28 cellular contexts compared by ENCODE assay signal in the genomic region with DNA sequence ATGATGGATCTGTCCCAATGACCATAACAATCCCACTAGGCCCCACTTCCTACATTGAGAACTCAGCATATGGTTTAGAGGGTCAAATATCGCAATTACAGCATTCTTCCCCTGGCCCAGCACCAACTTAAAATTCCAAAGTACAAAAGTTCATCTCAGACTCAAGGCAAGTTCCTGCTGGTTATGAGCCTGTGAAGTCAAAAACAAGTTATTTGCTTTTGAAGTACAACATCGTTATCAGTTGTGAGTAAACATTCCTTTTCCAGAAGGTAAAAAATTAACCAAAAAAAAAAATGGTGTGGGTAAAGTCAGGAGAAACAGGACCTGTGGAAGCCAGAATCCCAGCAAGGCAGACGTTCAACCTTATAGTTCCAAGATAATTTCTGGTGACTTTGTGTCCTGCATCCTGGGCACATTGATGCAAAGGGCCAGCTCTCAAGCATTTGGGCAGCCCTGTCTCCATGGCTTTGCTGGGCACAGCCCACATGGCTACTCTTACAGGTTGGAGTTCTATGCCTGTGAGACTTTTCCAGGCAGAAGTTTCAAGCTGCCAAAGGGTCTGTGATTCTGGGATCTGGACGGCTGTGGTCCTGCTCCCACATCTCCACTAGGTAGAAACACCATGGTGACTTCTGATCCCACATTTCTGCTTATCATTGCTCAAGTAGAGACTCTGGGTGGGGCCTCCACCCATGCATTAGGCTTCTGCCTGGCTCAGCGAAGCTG. TPM values are rescaled to one million over a fixed set of nuclear protein-coding genes. Genes with fewer than 3 reads are reported as not detected.
A peak's percentile ranks its signal among the peaks of the same experiment; 100 is the strongest.
DNase-seq lines count a peak whose midpoint lies in the region; ATAC-seq and TF ChIP-seq lines count a peak whose summit lies in the region.
"Had no signal": no experiment of that assay in that cellular context is flagged by ENCODE, and none has a peak within 500 bp of the region (broad histone marks: within the 10 kb centered on the region; RNA-seq: fewer than 3 reads in every experiment).

No MANE protein-coding gene starts in this region.

- 29% methylated on average over 5 of the region's 5 CpGs for WGBS in right lobe of liver (ENCODE audit: insufficient coverage, low coverage, low lambda C conversion rate, missing lambda C conversion rate)
- 37 to 50% methylated on average over 2 to 5 of the region's 5 CpGs for WGBS in transverse colon (ENCODE audit: low coverage in 1 of 2), 2 donors

- H3K27me3 ChIP-seq in right lobe of liver: no peaks in the 10 kb centered on the region
- H3K27me3 ChIP-seq in transverse colon: no peaks in the 10 kb centered on the region
- H3K27me3 ChIP-seq: BLaER1 treated with 17β-estradiol and CSF1 and Interleukin-3, amounts not matched to agents 10 nM and 100 nM; breast epithelium; sigmoid colon; SJCRH30 had no signal

- H3K4me3 ChIP-seq in epithelial cell of proximal tubule (ENCODE audit: low read depth, low read length) (no peak overlapping the region), right lobe of liver (no peak overlapping the region), transverse colon (no peak overlapping the region)
- H3K4me3 ChIP-seq: BLaER1 treated with 17β-estradiol and CSF1 and Interleukin-3, amounts not matched to agents 10 nM and 100 nM; breast epithelium; K562; prostate gland; sigmoid colon; SJCRH30 had no signal

- H3K4me1 ChIP-seq in right lobe of liver (peaks cover 0 to 51% (median 11%) of the 10 kb centered on the region in 4 donors), transverse colon (peaks cover 2 to 30% (median 19%) of the 10 kb centered on the region in 4 donors)
- H3K4me1 ChIP-seq: BLaER1 treated with 17β-estradiol and CSF1 and Interleukin-3, amounts not matched to agents 10 nM and 100 nM; breast epithelium; prostate gland; sigmoid colon; SJCRH30 had no signal

- DNase-seq in LoVo (ENCODE audit: low spot score): peak; percentile 84
- DNase-seq in epithelial cell of proximal tubule (ENCODE audit: low read depth): peak; percentile 12
- peak in 1 of 3 donors; percentile 64 for DNase-seq in right lobe of liver
- DNase-seq in transverse colon: peak; percentile 48
- no peak for DNase-seq in iPS-NIHi11 (ENCODE audit: low spot score)
- DNase-seq: activated B cell treated with CpG ODN at 0.5 μM for 24 hours; activated CD4-positive, alpha-beta T cell treated with anti-CD3 and anti-CD28 coated beads, Interleukin-2, amount 10 ng/mL, durations not matched to agents 7 days and 5 days; effector CD4-positive, alpha-beta T cell; NCI-H1092; NCI-H187; NCI-H2171 treated with DMSO at 0.1 percent for 48 hours; NCI-H510A; RPMI8226; sigmoid colon; SJCRH30; stimulated activated CD4-positive, alpha-beta T cell treated with anti-CD3 and anti-CD28 coated beads, Interleukin-4, amount 100 ng/mL, for 1 hour; T1000; trophoblast cell had no signal

- intact Hi-C loops in right lobe of liver (cut with DNase I) (no loop called here), transverse colon (cut with DNase I; ENCODE audit: low total_unique reads) (no loop called here)

- no peak for TF ChIP-seq EP300 in transverse colon (IDR thresholded peaks at IDR 0.05; ENCODE audit: low read depth)

- H3K36me3 ChIP-seq in right lobe of liver: peaks cover 0 to under 1% (median 0%) of the 10 kb centered on the region in 4 donors
- H3K36me3 ChIP-seq in transverse colon: no peaks in the 10 kb centered on the region
- H3K36me3 ChIP-seq: BLaER1 treated with 17β-estradiol and CSF1 and Interleukin-3, amounts not matched to agents 10 nM and 100 nM; breast epithelium; prostate gland; sigmoid colon; SJCRH30 had no signal

- no peak for TF ChIP-seq CTCF in epithelial cell of proximal tubule (conservative IDR thresholded peaks at IDR 0.05; ENCODE audit: low read depth, low read length)
- TF ChIP-seq CTCF in right lobe of liver (IDR thresholded peaks at IDR 0.05): no peak
- TF ChIP-seq CTCF in transverse colon (IDR thresholded peaks at IDR 0.05): no peak

- no peak for TF ChIP-seq POLR2A in right lobe of liver (IDR thresholded peaks at IDR 0.05)
- no peak for TF ChIP-seq POLR2A in transverse colon (IDR thresholded peaks at IDR 0.05)

- H3K9me3 ChIP-seq in right lobe of liver: peaks cover 0 to 5% (median 0%) of the 10 kb centered on the region in 4 donors
- H3K9me3 ChIP-seq in transverse colon: peaks cover 4 to 7% of the 10 kb centered on the region in 2 donors
- H3K9me3 ChIP-seq: prostate gland, SJCRH30 had no signal

- in situ Hi-C loops in transverse colon (cut with MboI; ENCODE audit: low pct_ligation_motif_present in 1 of 4, low pct_unique_long_range_greater_than_20kb in 1 of 4, low sequenced_read_pairs in 3 of 4): no loop called here

- H3K27ac ChIP-seq in right lobe of liver (peak overlapping the region in 2 of 3 donors; percentile 51 to 91), transverse colon (peak overlapping the region; percentile 77 to 86 (median 80))
- H3K27ac ChIP-seq: BLaER1 treated with 17β-estradiol and CSF1 and Interleukin-3, amounts not matched to agents 10 nM and 100 nM; breast epithelium; prostate gland; sigmoid colon; SJCRH30 had no signal

- ATAC-seq in right lobe of liver (peak; percentile 72 to 85 (median 80)), GM21515 (IDR thresholded peaks at IDR 0.05; ENCODE audit: unreplicated experiment) (no peak), HG03097 (IDR thresholded peaks at IDR 0.05; ENCODE audit: low FRiP score, unreplicated experiment) (no peak)
- ATAC-seq: HCT116, K562 had no signal

RNA-seq across cellular contexts. Expression of a gene that starts 37.5 kb away (rescaled TPM):
- total RNA-seq in epithelial cell of proximal tubule (not detected in 2 replicates), right lobe of liver (10 to 100 TPM in 3 of 6 experiments, 1 to 10 TPM in 3; 6.4 to 25.1 (median 12.5) TPM), transverse colon (1 to 10 TPM in 1 of 4 donors, not detected in 3; 1.4 TPM)
- total RNA-seq: activated B cell treated with CpG ODN at 0.5 μM for 24 hours; activated CD8-positive, alpha-beta memory T cell treated with anti-CD3 and anti-CD28 coated beads for 36 hours; fibroblast of villous mesenchyme; M059J; prostate gland; sigmoid colon had no signal

RNA-seq across cellular contexts. Expression of a gene that starts 49.2 kb away (rescaled TPM):
- total RNA-seq in epithelial cell of proximal tubule (not detected in 2 replicates), right lobe of liver (100 to 1,000 TPM; 172 to 471 (median 220) TPM), transverse colon (not detected)
- total RNA-seq: activated B cell treated with CpG ODN at 0.5 μM for 24 hours; activated CD4-positive, alpha-beta T cell treated with anti-CD3 and anti-CD28 coated beads, Interleukin-2, amount 10 ng/mL, durations not matched to agents 7 days and 5 days; activated CD8-positive, alpha-beta memory T cell treated with anti-CD3 and anti-CD28 coated beads for 36 hours; breast epithelium; fibroblast of villous mesenchyme; M059J; prostate gland; sigmoid colon; SJCRH30 had no signal

RNA-seq across cellular contexts. Expression of a gene that starts 53.2 kb away (rescaled TPM):
- 2.1 and 2.2 TPM in 2 replicates for total RNA-seq in epithelial cell of proximal tubule
- total RNA-seq in right lobe of liver: 100 to 1,000 TPM; 169 to 782 (median 334) TPM
- total RNA-seq in transverse colon: 100 to 1,000 TPM; 164 to 634 (median 415) TPM
- total RNA-seq: activated B cell treated with CpG ODN at 0.5 μM for 24 hours; activated CD8-positive, alpha-beta memory T cell treated with anti-CD3 and anti-CD28 coated beads for 36 hours had no signal

Comparison
In these comparisons a context has a peak if more than half of its experiments do, and no peak if none do; other contexts are left out.
1. ATAC-seq: peak in right lobe of liver (4 of 4); none in GM21515 (single experiment) and HG03097 (single experiment).
2. RNA of a gene that starts 49.2 kb away (total RNA-seq): 172 to 471 TPM in right lobe of liver; not detected in epithelial cell of proximal tubule and not detected in transverse colon; every median in the first group is over 100 times any median in the second.
3. RNA of a gene that starts 53.2 kb away (total RNA-seq): 164 to 634 TPM in transverse colon and 169 to 782 TPM in right lobe of liver; 2.1 to 2.2 TPM in epithelial cell of proximal tubule; every median in the first group is over 10 times any median in the second.